ENCODE assay signal across 1 cellular context in the genomic region with DNA sequence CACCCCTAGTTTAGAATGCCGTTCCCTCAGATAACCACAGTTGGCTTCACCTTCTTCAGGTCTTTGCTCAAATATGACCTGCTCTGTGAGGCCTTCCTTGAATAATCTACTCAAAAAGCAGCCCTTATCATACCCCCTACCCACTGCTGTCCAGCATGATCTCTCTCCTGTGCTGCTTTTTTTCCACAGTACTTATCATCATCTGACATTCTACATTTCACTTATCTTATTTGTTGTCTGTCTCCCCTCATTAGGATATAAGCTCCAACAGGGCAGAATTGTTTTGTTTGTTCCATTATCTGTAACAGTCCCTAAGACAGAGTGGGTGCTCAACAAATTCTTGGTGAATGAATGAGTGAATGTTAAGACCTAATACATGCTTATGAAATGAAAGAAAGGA.
TF ChIP-seq lines count a peak whose summit lies in the region.

No MANE protein-coding gene starts in this region.

TF ChIP-seq in K562, 482 proteins besides CTCF, POLR2A, EP300 and RAD21 (continued from another document and continues in another):
- TF ChIP-seq DPF2 (IDR thresholded peaks at IDR 0.05) (peak; percentile 85), KLF1 (tag; IDR thresholded peaks at IDR 0.05) (no peak), KAT7 (CRISPR knock-in tag; IDR thresholded peaks at IDR 0.05; ENCODE audit: borderline replicate concordance) (no peak), POLR2B (IDR thresholded peaks at IDR 0.05; ENCODE audit: low read depth, partially characterized antibody) (no peak), TAL1 (IDR thresholded peaks at IDR 0.05) (peak; percentile 79), MBD2 (IDR thresholded peaks at IDR 0.05; ENCODE audit: borderline replicate concordance, low read depth) (no peak), NFE2 (IDR thresholded peaks at IDR 0.05; ENCODE audit: low read depth) (no peak), ZFP36 (IDR thresholded peaks at IDR 0.05; ENCODE audit: low read depth, low read length, partially characterized antibody) (peak; percentile 44), ZFP30 (CRISPR knock-in tag; IDR thresholded peaks at IDR 0.05; ENCODE audit: borderline replicate concordance) (no peak), TSC22D4 (tag; IDR thresholded peaks at IDR 0.05) (no peak), MAZ (CRISPR knock-in tag; conservative IDR thresholded peaks at IDR 0.05 in 1 of 2, IDR thresholded peaks at IDR 0.05 in 1 of 2) (peak in 1 of 2 experiments; percentile 27; a peak in 1 of 4 replicates), SREBF1 (IDR thresholded peaks at IDR 0.05; ENCODE audit: borderline replicate concordance, low read depth, low read length) (no peak), NUFIP1 (IDR thresholded peaks at IDR 0.05; ENCODE audit: partially characterized antibody) (no peak), MTA1 (IDR thresholded peaks at IDR 0.05; ENCODE audit: borderline replicate concordance) (no peak), TEAD4 (IDR thresholded peaks at IDR 0.05; ENCODE audit: low read length) (peak; percentile 87), TEAD4 (CRISPR knock-in tag; IDR thresholded peaks at IDR 0.05; ENCODE audit: borderline replicate concordance) (no peak), NCOA1 (IDR thresholded peaks at IDR 0.05; ENCODE audit: low read depth) (no peak), CREM (IDR thresholded peaks at IDR 0.05; ENCODE audit: low read depth) (no peak), PBX2 (CRISPR knock-in tag; IDR thresholded peaks at IDR 0.05; ENCODE audit: low read depth) (no peak), PBX2 (tag; conservative IDR thresholded peaks at IDR 0.05; ENCODE audit: low read depth) (no peak), PRPF4 (IDR thresholded peaks at IDR 0.05; ENCODE audit: insufficient read depth, low read depth, low read length, poor library complexity, severe bottlenecking) (no peak), JUN (IDR thresholded peaks at IDR 0.05; ENCODE audit: borderline replicate concordance, low read depth, low read length) (no peak), JUN (CRISPR knock-in tag; IDR thresholded peaks at IDR 0.05; ENCODE audit: borderline replicate concordance) (no peak), ARNT (IDR thresholded peaks at IDR 0.05) (0 out of 4 replicates have a peak, but pooled peaks of 1 of the 2 experiments have one; percentile 51), JUNB (CRISPR knock-in tag; conservative IDR thresholded peaks at IDR 0.05) (no peak), NBN (IDR thresholded peaks at IDR 0.05; ENCODE audit: low read depth) (0 out of 2 replicates have a peak, but pooled peaks have one; percentile 48), BRCA1 (IDR thresholded peaks at IDR 0.05) (no peak), BRCA1 (CRISPR knock-in tag; IDR thresholded peaks at IDR 0.05) (no peak), THRAP3 (IDR thresholded peaks at IDR 0.05; ENCODE audit: borderline replicate concordance) (no peak), SIN3A (IDR thresholded peaks at IDR 0.05; ENCODE audit: borderline replicate concordance in 2 of 2, control insufficient read depth in 1 of 2, low read depth in 2 of 2, low read length in 2 of 2) (no peak), TFAP4 (CRISPR knock-in tag; IDR thresholded peaks at IDR 0.05; ENCODE audit: borderline replicate concordance) (no peak), MTF1 (CRISPR knock-in tag; IDR thresholded peaks at IDR 0.05; ENCODE audit: borderline replicate concordance) (no peak), CAMTA2 (CRISPR knock-in tag; conservative IDR thresholded peaks at IDR 0.05) (no peak), ZNF146 (CRISPR knock-in tag; IDR thresholded peaks at IDR 0.05; ENCODE audit: unreplicated experiment) (no peak), NR2C1 (IDR thresholded peaks at IDR 0.05) (no peak), NR2C1 (tag; IDR thresholded peaks at IDR 0.05) (no peak)
- TF ChIP-seq, protein P1, sequence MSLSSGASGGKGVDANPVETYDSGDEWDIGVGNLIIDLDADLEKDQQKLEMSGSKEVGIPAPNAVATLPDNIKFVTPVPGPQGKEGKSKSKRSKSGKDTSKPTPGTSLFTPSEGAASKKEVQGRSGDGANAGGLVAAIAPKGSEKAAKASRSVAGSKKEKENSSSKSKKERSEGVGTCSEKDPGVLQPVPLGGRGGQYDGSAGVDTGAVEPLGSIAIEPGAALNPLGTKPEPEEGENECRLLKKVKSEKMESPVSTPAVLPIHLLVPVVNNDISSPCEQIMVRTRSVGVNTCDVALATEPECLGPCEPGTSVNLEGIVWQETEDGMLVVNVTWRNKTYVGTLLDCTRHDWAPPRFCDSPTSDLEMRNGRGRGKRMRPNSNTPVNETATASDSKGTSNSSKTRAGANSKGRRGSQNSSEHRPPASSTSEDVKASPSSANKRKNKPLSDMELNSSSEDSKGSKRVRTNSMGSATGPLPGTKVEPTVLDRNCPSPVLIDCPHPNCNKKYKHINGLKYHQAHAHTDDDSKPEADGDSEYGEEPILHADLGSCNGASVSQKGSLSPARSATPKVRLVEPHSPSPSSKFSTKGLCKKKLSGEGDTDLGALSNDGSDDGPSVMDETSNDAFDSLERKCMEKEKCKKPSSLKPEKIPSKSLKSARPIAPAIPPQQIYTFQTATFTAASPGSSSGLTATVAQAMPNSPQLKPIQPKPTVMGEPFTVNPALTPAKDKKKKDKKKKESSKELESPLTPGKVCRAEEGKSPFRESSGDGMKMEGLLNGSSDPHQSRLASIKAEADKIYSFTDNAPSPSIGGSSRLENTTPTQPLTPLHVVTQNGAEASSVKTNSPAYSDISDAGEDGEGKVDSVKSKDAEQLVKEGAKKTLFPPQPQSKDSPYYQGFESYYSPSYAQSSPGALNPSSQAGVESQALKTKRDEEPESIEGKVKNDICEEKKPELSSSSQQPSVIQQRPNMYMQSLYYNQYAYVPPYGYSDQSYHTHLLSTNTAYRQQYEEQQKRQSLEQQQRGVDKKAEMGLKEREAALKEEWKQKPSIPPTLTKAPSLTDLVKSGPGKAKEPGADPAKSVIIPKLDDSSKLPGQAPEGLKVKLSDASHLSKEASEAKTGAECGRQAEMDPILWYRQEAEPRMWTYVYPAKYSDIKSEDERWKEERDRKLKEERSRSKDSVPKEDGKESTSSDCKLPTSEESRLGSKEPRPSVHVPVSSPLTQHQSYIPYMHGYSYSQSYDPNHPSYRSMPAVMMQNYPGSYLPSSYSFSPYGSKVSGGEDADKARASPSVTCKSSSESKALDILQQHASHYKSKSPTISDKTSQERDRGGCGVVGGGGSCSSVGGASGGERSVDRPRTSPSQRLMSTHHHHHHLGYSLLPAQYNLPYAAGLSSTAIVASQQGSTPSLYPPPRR (CRISPR knock-in tag; IDR thresholded peaks at IDR 0.05; ENCODE audit: borderline replicate concordance) = no peak
- TF ChIP-seq, protein P2, sequence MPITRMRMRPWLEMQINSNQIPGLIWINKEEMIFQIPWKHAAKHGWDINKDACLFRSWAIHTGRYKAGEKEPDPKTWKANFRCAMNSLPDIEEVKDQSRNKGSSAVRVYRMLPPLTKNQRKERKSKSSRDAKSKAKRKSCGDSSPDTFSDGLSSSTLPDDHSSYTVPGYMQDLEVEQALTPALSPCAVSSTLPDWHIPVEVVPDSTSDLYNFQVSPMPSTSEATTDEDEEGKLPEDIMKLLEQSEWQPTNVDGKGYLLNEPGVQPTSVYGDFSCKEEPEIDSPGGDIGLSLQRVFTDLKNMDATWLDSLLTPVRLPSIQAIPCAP (CRISPR knock-in tag; IDR thresholded peaks at IDR 0.05; ENCODE audit: borderline replicate concordance) = no peak
- TF ChIP-seq, protein P3, sequence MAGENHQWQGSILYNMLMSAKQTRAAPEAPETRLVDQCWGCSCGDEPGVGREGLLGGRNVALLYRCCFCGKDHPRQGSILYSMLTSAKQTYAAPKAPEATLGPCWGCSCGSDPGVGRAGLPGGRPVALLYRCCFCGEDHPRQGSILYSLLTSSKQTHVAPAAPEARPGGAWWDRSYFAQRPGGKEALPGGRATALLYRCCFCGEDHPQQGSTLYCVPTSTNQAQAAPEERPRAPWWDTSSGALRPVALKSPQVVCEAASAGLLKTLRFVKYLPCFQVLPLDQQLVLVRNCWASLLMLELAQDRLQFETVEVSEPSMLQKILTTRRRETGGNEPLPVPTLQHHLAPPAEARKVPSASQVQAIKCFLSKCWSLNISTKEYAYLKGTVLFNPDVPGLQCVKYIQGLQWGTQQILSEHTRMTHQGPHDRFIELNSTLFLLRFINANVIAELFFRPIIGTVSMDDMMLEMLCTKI (IDR thresholded peaks at IDR 0.05; ENCODE audit: partially characterized antibody) = no peak
- TF ChIP-seq, protein P4, sequence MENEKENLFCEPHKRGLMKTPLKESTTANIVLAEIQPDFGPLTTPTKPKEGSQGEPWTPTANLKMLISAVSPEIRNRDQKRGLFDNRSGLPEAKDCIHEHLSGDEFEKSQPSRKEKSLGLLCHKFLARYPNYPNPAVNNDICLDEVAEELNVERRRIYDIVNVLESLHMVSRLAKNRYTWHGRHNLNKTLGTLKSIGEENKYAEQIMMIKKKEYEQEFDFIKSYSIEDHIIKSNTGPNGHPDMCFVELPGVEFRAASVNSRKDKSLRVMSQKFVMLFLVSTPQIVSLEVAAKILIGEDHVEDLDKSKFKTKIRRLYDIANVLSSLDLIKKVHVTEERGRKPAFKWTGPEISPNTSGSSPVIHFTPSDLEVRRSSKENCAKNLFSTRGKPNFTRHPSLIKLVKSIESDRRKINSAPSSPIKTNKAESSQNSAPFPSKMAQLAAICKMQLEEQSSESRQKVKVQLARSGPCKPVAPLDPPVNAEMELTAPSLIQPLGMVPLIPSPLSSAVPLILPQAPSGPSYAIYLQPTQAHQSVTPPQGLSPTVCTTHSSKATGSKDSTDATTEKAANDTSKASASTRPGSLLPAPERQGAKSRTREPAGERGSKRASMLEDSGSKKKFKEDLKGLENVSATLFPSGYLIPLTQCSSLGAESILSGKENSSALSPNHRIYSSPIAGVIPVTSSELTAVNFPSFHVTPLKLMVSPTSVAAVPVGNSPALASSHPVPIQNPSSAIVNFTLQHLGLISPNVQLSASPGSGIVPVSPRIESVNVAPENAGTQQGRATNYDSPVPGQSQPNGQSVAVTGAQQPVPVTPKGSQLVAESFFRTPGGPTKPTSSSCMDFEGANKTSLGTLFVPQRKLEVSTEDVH (IDR thresholded peaks at IDR 0.05; ENCODE audit: low read depth, partially characterized antibody) = no peak
- TF ChIP-seq, protein P5, sequence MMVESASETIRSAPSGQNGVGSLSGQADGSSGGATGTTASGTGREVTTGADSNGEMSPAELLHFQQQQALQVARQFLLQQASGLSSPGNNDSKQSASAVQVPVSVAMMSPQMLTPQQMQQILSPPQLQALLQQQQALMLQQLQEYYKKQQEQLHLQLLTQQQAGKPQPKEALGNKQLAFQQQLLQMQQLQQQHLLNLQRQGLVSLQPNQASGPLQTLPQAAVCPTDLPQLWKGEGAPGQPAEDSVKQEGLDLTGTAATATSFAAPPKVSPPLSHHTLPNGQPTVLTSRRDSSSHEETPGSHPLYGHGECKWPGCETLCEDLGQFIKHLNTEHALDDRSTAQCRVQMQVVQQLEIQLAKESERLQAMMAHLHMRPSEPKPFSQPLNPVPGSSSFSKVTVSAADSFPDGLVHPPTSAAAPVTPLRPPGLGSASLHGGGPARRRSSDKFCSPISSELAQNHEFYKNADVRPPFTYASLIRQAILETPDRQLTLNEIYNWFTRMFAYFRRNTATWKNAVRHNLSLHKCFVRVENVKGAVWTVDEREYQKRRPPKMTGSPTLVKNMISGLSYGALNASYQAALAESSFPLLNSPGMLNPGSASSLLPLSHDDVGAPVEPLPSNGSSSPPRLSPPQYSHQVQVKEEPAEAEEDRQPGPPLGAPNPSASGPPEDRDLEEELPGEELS (CRISPR knock-in tag; IDR thresholded peaks at IDR 0.05; ENCODE audit: borderline replicate concordance) = no peak
- TF ChIP-seq, protein P6, sequence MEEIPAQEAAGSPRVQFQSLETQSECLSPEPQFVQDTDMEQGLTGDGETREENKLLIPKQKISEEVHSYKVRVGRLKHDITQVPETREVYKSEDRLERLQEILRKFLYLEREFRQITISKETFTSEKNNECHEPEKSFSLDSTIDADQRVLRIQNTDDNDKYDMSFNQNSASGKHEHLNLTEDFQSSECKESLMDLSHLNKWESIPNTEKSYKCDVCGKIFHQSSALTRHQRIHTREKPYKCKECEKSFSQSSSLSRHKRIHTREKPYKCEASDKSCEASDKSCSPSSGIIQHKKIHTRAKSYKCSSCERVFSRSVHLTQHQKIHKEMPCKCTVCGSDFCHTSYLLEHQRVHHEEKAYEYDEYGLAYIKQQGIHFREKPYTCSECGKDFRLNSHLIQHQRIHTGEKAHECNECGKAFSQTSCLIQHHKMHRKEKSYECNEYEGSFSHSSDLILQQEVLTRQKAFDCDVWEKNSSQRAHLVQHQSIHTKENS (CRISPR knock-in tag; IDR thresholded peaks at IDR 0.05) = no peak
- TF ChIP-seq, protein P7, sequence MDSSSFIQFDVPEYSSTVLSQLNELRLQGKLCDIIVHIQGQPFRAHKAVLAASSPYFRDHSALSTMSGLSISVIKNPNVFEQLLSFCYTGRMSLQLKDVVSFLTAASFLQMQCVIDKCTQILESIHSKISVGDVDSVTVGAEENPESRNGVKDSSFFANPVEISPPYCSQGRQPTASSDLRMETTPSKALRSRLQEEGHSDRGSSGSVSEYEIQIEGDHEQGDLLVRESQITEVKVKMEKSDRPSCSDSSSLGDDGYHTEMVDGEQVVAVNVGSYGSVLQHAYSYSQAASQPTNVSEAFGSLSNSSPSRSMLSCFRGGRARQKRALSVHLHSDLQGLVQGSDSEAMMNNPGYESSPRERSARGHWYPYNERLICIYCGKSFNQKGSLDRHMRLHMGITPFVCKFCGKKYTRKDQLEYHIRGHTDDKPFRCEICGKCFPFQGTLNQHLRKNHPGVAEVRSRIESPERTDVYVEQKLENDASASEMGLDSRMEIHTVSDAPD (CRISPR knock-in tag; IDR thresholded peaks at IDR 0.05) = no peak
